Comparison of ENCODE assay signal across 1 cellular context in genomic region chr7:129095258-129095657, GRCh38.
TF ChIP-seq lines count a peak whose summit lies in the region.

No MANE protein-coding gene starts in this region.

TF ChIP-seq in GM12878, 131 proteins besides CTCF, POLR2A, EP300 and RAD21 (continued from another document and continues in another):
- TF ChIP-seq, protein P1, sequence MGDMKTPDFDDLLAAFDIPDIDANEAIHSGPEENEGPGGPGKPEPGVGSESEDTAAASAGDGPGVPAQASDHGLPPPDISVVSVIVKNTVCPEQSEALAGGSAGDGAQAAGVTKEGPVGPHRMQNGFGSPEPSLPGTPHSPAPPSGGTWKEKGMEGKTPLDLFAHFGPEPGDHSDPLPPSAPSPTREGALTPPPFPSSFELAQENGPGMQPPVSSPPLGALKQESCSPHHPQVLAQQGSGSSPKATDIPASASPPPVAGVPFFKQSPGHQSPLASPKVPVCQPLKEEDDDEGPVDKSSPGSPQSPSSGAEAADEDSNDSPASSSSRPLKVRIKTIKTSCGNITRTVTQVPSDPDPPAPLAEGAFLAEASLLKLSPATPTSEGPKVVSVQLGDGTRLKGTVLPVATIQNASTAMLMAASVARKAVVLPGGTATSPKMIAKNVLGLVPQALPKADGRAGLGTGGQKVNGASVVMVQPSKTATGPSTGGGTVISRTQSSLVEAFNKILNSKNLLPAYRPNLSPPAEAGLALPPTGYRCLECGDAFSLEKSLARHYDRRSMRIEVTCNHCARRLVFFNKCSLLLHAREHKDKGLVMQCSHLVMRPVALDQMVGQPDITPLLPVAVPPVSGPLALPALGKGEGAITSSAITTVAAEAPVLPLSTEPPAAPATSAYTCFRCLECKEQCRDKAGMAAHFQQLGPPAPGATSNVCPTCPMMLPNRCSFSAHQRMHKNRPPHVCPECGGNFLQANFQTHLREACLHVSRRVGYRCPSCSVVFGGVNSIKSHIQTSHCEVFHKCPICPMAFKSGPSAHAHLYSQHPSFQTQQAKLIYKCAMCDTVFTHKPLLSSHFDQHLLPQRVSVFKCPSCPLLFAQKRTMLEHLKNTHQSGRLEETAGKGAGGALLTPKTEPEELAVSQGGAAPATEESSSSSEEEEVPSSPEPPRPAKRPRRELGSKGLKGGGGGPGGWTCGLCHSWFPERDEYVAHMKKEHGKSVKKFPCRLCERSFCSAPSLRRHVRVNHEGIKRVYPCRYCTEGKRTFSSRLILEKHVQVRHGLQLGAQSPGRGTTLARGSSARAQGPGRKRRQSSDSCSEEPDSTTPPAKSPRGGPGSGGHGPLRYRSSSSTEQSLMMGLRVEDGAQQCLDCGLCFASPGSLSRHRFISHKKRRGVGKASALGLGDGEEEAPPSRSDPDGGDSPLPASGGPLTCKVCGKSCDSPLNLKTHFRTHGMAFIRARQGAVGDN (IDR thresholded peaks at IDR 0.05) = peak; percentile 84
- TF ChIP-seq ZNF622 (IDR thresholded peaks at IDR 0.05) = no peak
- no peak for TF ChIP-seq RCOR1 (conservative IDR thresholded peaks at IDR 0.05; ENCODE audit: low read depth, low read length)
- TF ChIP-seq NFIC (IDR thresholded peaks at IDR 0.05; ENCODE audit: low read depth, low read length) = peak; percentile 82
- TF ChIP-seq SP1 (IDR thresholded peaks at IDR 0.05; ENCODE audit: low read depth, low read length) = peak; percentile 22
- TF ChIP-seq, protein P2, sequence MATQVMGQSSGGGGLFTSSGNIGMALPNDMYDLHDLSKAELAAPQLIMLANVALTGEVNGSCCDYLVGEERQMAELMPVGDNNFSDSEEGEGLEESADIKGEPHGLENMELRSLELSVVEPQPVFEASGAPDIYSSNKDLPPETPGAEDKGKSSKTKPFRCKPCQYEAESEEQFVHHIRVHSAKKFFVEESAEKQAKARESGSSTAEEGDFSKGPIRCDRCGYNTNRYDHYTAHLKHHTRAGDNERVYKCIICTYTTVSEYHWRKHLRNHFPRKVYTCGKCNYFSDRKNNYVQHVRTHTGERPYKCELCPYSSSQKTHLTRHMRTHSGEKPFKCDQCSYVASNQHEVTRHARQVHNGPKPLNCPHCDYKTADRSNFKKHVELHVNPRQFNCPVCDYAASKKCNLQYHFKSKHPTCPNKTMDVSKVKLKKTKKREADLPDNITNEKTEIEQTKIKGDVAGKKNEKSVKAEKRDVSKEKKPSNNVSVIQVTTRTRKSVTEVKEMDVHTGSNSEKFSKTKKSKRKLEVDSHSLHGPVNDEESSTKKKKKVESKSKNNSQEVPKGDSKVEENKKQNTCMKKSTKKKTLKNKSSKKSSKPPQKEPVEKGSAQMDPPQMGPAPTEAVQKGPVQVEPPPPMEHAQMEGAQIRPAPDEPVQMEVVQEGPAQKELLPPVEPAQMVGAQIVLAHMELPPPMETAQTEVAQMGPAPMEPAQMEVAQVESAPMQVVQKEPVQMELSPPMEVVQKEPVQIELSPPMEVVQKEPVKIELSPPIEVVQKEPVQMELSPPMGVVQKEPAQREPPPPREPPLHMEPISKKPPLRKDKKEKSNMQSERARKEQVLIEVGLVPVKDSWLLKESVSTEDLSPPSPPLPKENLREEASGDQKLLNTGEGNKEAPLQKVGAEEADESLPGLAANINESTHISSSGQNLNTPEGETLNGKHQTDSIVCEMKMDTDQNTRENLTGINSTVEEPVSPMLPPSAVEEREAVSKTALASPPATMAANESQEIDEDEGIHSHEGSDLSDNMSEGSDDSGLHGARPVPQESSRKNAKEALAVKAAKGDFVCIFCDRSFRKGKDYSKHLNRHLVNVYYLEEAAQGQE (IDR thresholded peaks at IDR 0.05; ENCODE audit: low read depth, low read length) = no peak
- TF ChIP-seq ZBTB4 (CRISPR knock-in tag; IDR thresholded peaks at IDR 0.05) = no peak
- TF ChIP-seq TCF3 (IDR thresholded peaks at IDR 0.05; ENCODE audit: borderline replicate concordance, insufficient read depth, low read depth, low read length) = peak; percentile 71; the same call in 1 of the 2 replicates
- TF ChIP-seq KLF5 (IDR thresholded peaks at IDR 0.05; ENCODE audit: partially characterized antibody) = no peak
- TF ChIP-seq FOXM1 (IDR thresholded peaks at IDR 0.05; ENCODE audit: low read depth, low read length) = peak; percentile 75
- TF ChIP-seq, protein P3, sequence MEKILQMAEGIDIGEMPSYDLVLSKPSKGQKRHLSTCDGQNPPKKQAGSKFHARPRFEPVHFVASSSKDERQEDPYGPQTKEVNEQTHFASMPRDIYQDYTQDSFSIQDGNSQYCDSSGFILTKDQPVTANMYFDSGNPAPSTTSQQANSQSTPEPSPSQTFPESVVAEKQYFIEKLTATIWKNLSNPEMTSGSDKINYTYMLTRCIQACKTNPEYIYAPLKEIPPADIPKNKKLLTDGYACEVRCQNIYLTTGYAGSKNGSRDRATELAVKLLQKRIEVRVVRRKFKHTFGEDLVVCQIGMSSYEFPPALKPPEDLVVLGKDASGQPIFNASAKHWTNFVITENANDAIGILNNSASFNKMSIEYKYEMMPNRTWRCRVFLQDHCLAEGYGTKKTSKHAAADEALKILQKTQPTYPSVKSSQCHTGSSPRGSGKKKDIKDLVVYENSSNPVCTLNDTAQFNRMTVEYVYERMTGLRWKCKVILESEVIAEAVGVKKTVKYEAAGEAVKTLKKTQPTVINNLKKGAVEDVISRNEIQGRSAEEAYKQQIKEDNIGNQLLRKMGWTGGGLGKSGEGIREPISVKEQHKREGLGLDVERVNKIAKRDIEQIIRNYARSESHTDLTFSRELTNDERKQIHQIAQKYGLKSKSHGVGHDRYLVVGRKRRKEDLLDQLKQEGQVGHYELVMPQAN (conservative IDR thresholded peaks at IDR 0.05) = no peak
- no peak for TF ChIP-seq TCF7 (IDR thresholded peaks at IDR 0.05; ENCODE audit: borderline replicate concordance)
- TF ChIP-seq RELA (IDR thresholded peaks at IDR 0.05; ENCODE audit: borderline replicate concordance, partially characterized antibody) = no peak
- no peak for TF ChIP-seq MLLT1 (IDR thresholded peaks at IDR 0.05)
- TF ChIP-seq SPI1 (IDR thresholded peaks at IDR 0.05; ENCODE audit: borderline replicate concordance, insufficient read depth, low read depth, low read length) = peak; percentile 66
- TF ChIP-seq, protein P4, sequence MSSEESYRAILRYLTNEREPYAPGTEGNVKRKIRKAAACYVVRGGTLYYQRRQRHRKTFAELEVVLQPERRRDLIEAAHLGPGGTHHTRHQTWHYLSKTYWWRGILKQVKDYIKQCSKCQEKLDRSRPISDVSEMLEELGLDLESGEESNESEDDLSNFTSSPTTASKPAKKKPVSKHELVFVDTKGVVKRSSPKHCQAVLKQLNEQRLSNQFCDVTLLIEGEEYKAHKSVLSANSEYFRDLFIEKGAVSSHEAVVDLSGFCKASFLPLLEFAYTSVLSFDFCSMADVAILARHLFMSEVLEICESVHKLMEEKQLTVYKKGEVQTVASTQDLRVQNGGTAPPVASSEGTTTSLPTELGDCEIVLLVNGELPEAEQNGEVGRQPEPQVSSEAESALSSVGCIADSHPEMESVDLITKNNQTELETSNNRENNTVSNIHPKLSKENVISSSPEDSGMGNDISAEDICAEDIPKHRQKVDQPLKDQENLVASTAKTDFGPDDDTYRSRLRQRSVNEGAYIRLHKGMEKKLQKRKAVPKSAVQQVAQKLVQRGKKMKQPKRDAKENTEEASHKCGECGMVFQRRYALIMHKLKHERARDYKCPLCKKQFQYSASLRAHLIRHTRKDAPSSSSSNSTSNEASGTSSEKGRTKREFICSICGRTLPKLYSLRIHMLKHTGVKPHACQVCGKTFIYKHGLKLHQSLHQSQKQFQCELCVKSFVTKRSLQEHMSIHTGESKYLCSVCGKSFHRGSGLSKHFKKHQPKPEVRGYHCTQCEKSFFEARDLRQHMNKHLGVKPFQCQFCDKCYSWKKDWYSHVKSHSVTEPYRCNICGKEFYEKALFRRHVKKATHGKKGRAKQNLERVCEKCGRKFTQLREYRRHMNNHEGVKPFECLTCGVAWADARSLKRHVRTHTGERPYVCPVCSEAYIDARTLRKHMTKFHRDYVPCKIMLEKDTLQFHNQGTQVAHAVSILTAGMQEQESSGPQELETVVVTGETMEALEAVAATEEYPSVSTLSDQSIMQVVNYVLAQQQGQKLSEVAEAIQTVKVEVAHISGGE (CRISPR knock-in tag; IDR thresholded peaks at IDR 0.05) = no peak
- no peak for TF ChIP-seq ZBTB33 (IDR thresholded peaks at IDR 0.05)
- TF ChIP-seq BCL3 (IDR thresholded peaks at IDR 0.05; ENCODE audit: borderline replicate concordance, insufficient read depth, low read depth, low read length, poor library complexity, severe bottlenecking) = no peak
- no peak for TF ChIP-seq NR2C2 (IDR thresholded peaks at IDR 0.05; ENCODE audit: borderline replicate concordance, control insufficient read depth, insufficient read length, low read depth)
- no peak for TF ChIP-seq TBL1XR1 (IDR thresholded peaks at IDR 0.05; ENCODE audit: low read depth, low read length)
- 0 out of 2 replicates have a peak, but pooled peaks have one; percentile 19 for TF ChIP-seq IRF4 (IDR thresholded peaks at IDR 0.05; ENCODE audit: low read depth, low read length)
- no peak for TF ChIP-seq KAT2A (conservative IDR thresholded peaks at IDR 0.05; ENCODE audit: control insufficient read depth, low read depth, low read length)
- no peak for TF ChIP-seq JUND (IDR thresholded peaks at IDR 0.05; ENCODE audit: low read depth, low read length)
- TF ChIP-seq, protein P5, sequence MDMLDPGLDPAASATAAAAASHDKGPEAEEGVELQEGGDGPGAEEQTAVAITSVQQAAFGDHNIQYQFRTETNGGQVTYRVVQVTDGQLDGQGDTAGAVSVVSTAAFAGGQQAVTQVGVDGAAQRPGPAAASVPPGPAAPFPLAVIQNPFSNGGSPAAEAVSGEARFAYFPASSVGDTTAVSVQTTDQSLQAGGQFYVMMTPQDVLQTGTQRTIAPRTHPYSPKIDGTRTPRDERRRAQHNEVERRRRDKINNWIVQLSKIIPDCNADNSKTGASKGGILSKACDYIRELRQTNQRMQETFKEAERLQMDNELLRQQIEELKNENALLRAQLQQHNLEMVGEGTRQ (IDR thresholded peaks at IDR 0.05; ENCODE audit: borderline replicate concordance, low read depth, low read length) = no peak
